Comparison of ENCODE assay signal across 8 cellular contexts in genomic region chr13:73059460-73060250, GRCh38. TPM values are rescaled to one million over a fixed set of nuclear protein-coding genes. Genes with fewer than 3 reads are reported as not detected.
DNase-seq lines count a peak whose midpoint lies in the region; ATAC-seq and TF ChIP-seq lines count a peak whose summit lies in the region.

No MANE protein-coding gene starts in this region.

- peak overlapping the region; percentile 46 to 86 (median 84) for H3K4me3 ChIP-seq in liver (ENCODE audit: low read depth in 1 of 3, low read length in 3 of 3)

- no peak for TF ChIP-seq RAD21 in liver (IDR thresholded peaks at IDR 0.05)

- no peak for TF ChIP-seq CTCF in liver (IDR thresholded peaks at IDR 0.05; ENCODE audit: low read depth, low read length, missing input control)

- DNase-seq in HT-29 (ENCODE audit: low spot score) = peak; percentile 75
- DNase-seq in T-helper 9 cell = peak; percentile 30
- DNase-seq in central memory CD8-positive, alpha-beta T cell (ENCODE audit: low spot score in 2 of 2) = no peak
- DNase-seq in stimulated activated CD8-positive, alpha-beta memory T cell treated with anti-CD3 and anti-CD28 coated beads, Interleukin-15, amount 100 ng/mL, for 1 hour (ENCODE audit: low read depth) = peak; percentile 4
- DNase-seq in cerebellar nuclear complex (lab: John Stamatoyannopoulos, UW) = no peak

- no peak overlapping the region for H3K27ac ChIP-seq in liver (ENCODE audit: low read depth in 1 of 2, low read length in 2 of 2)

- peaks cover 8% of the 10 kb centered on the region for H3K36me3 ChIP-seq in ES-I3 (ENCODE audit: insufficient read depth, low read length)
- H3K36me3 ChIP-seq in liver (ENCODE audit: control insufficient read depth in 4 of 4, insufficient read depth in 3 of 4, low read depth in 1 of 4, low read length in 3 of 4) = no peaks in the 10 kb centered on the region

- H3K9ac ChIP-seq in ES-I3 (ENCODE audit: low read depth, low read length) (peak overlapping the region; percentile 86), liver (ENCODE audit: low read depth in 1 of 2, low read length in 2 of 2) (peak overlapping the region in 1 of 2 donors; percentile 33)

- H3K4me3 Mint-ChIP-seq in central memory CD8-positive, alpha-beta T cell = peak overlapping the region; percentile 79

- H3K27me3 Mint-ChIP-seq in central memory CD8-positive, alpha-beta T cell = peaks cover 57% of the 10 kb centered on the region

- H3K4me1 Mint-ChIP-seq in central memory CD8-positive, alpha-beta T cell = peaks cover 17% of the 10 kb centered on the region

- no peaks in the 10 kb centered on the region for H3K27me3 ChIP-seq in liver (ENCODE audit: control insufficient read depth in 4 of 4, insufficient read depth in 4 of 4, low read length in 3 of 4)

- no peaks in the 10 kb centered on the region for H3K9me3 Mint-ChIP-seq in central memory CD8-positive, alpha-beta T cell

- H3K4me1 ChIP-seq in ES-I3 (ENCODE audit: insufficient read depth, low read length) = peaks cover 44% of the 10 kb centered on the region
- H3K4me1 ChIP-seq in liver (ENCODE audit: control insufficient read depth in 4 of 4, insufficient read depth in 4 of 4, low read length in 3 of 4) = peaks cover 2 to 21% (median 13%) of the 10 kb centered on the region in 4 donors

- 2% methylated on average over 68 of the region's 68 CpGs for WGBS in liver

- peak; percentile 46 for ATAC-seq in GM21447 (IDR thresholded peaks at IDR 0.05; ENCODE audit: unreplicated experiment)
- ATAC-seq in central memory CD8-positive, alpha-beta T cell (replicated peaks; ENCODE audit: extremely low read depth, poor library complexity, severe bottlenecking) = peak; percentile 22

- H3K36me3 Mint-ChIP-seq in central memory CD8-positive, alpha-beta T cell (ENCODE audit: insufficient read depth) = peaks cover 8% of the 10 kb centered on the region

- H3K27ac Mint-ChIP-seq in central memory CD8-positive, alpha-beta T cell (ENCODE audit: low read depth) = no peak overlapping the region

- no peaks in the 10 kb centered on the region for H3K9me3 ChIP-seq in ES-I3 (ENCODE audit: control insufficient read depth, insufficient read depth, low read length)
- H3K9me3 ChIP-seq in liver (ENCODE audit: control insufficient read depth in 4 of 4, low read length in 3 of 4) = no peaks in the 10 kb centered on the region

TF ChIP-seq in liver, 16 proteins besides CTCF, POLR2A, EP300 and RAD21:
- TF ChIP-seq HNF4G (IDR thresholded peaks at IDR 0.05) = no peak
- TF ChIP-seq TAF1 (conservative IDR thresholded peaks at IDR 0.05) = no peak
- no peak for TF ChIP-seq JUND (IDR thresholded peaks at IDR 0.05)
- TF ChIP-seq MAX (IDR thresholded peaks at IDR 0.05) = no peak
- no peak for TF ChIP-seq FOXA2 (IDR thresholded peaks at IDR 0.05)
- TF ChIP-seq RXRA (IDR thresholded peaks at IDR 0.05) = no peak
- no peak for TF ChIP-seq GABPA (IDR thresholded peaks at IDR 0.05 in 1 of 2, conservative IDR thresholded peaks at IDR 0.05 in 1 of 2)
- TF ChIP-seq ZBTB33 (IDR thresholded peaks at IDR 0.05) = no peak
- no peak for TF ChIP-seq NR2F2 (IDR thresholded peaks at IDR 0.05)
- TF ChIP-seq REST (IDR thresholded peaks at IDR 0.05) = no peak
- TF ChIP-seq SP1 (IDR thresholded peaks at IDR 0.05) = no peak
- TF ChIP-seq, protein P1, sequence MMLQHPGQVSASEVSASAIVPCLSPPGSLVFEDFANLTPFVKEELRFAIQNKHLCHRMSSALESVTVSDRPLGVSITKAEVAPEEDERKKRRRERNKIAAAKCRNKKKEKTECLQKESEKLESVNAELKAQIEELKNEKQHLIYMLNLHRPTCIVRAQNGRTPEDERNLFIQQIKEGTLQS (IDR thresholded peaks at IDR 0.05) = no peak
- TF ChIP-seq EGR1 (IDR thresholded peaks at IDR 0.05; ENCODE audit: low read depth in 2 of 2) = no peak
- TF ChIP-seq YY1 (IDR thresholded peaks at IDR 0.05) = no peak
- TF ChIP-seq FOXA1 (IDR thresholded peaks at IDR 0.05) = no peak
- no peak for TF ChIP-seq HNF4A (conservative IDR thresholded peaks at IDR 0.05)

RNA-seq across cellular contexts. Expression of gene KLF5, which starts 0.8 kb away (rescaled TPM):
- total RNA-seq in HT-29 (2014; rRNA removed; shearing (Covaris generic)) = 129 and 135 TPM in 2 replicates
- under 1 TPM; 0.33 to 0.61 TPM for total RNA-seq in liver
- polyA plus RNA-seq in liver = under 1 TPM; 0.25 to 0.38 TPM

Comparison
In these comparisons a context has a peak if more than half of its experiments do, and no peak if none do; other contexts are left out.
1. DNase-seq: peak in HT-29 (single experiment), T-helper 9 cell (single experiment) and stimulated activated CD8-positive, alpha-beta memory T cell treated with anti-CD3 and anti-CD28 coated beads, Interleukin-15, amount 100 ng/mL, for 1 hour (single experiment); none in central memory CD8-positive, alpha-beta T cell (0 of 2) and cerebellar nuclear complex (0 of 2).
2. RNA of gene KLF5, which starts 0.8 kb away (total RNA-seq): 129 to 135 TPM in HT-29; 0.33 to 0.61 TPM in liver; every median in the first group is over 10 times any median in the second.